1 cellular context compared by ENCODE assay signal in the genomic region with DNA sequence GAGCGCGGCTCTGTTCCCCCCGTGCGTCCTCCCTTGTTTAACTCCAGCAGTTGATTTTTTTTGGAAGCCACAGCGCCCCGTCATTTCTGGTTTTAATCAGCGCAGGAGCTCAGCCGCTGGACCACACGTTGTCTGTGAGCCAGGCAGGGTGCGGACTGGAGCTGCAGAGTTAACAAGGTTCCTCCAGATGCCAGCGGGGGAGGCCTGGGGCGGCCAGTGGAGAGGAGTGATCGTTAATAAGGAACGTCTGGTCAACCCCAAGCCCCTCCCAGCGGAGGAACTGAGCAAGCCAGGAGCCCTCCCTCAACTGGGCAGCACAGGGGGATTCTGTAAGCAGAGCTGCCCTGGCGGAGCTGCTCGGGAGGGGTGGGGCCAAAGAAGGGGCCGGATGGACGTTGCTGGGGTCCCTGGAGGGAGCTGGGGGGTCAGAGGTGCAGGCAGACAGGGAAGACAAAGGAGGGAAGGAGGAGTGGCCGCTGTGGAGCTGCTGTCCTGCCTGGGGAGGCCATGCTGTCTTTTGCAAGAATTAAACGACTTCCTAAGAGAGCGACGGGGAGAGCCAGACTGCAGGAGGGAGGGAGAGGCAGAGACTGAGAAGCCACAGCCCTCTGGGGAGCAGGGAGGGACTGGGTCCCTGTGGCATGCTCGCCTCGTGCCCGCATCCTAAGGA.
TF ChIP-seq lines count a peak whose summit lies in the region.

No MANE protein-coding gene starts in this region.

TF ChIP-seq in SK-N-SH, 30 proteins besides CTCF, POLR2A, EP300 and RAD21 (continued from another document):
- no peak for TF ChIP-seq RXRA (IDR thresholded peaks at IDR 0.05; ENCODE audit: borderline replicate concordance, low read depth)
- no peak for TF ChIP-seq POLR2AphosphoS5 (IDR thresholded peaks at IDR 0.05; ENCODE audit: low read depth, low read length)
- TF ChIP-seq RCOR1 (IDR thresholded peaks at IDR 0.05; ENCODE audit: low read length): peak; percentile 88
- TF ChIP-seq, protein P1, sequence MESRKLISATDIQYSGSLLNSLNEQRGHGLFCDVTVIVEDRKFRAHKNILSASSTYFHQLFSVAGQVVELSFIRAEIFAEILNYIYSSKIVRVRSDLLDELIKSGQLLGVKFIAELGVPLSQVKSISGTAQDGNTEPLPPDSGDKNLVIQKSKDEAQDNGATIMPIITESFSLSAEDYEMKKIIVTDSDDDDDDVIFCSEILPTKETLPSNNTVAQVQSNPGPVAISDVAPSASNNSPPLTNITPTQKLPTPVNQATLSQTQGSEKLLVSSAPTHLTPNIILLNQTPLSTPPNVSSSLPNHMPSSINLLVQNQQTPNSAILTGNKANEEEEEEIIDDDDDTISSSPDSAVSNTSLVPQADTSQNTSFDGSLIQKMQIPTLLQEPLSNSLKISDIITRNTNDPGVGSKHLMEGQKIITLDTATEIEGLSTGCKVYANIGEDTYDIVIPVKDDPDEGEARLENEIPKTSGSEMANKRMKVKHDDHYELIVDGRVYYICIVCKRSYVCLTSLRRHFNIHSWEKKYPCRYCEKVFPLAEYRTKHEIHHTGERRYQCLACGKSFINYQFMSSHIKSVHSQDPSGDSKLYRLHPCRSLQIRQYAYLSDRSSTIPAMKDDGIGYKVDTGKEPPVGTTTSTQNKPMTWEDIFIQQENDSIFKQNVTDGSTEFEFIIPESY (IDR thresholded peaks at IDR 0.05; ENCODE audit: borderline replicate concordance, low read depth): no peak
- no peak for TF ChIP-seq JUND (IDR thresholded peaks at IDR 0.05)
- TF ChIP-seq MEF2A (IDR thresholded peaks at IDR 0.05; ENCODE audit: borderline replicate concordance, low read depth): no peak
- TF ChIP-seq, protein P2, sequence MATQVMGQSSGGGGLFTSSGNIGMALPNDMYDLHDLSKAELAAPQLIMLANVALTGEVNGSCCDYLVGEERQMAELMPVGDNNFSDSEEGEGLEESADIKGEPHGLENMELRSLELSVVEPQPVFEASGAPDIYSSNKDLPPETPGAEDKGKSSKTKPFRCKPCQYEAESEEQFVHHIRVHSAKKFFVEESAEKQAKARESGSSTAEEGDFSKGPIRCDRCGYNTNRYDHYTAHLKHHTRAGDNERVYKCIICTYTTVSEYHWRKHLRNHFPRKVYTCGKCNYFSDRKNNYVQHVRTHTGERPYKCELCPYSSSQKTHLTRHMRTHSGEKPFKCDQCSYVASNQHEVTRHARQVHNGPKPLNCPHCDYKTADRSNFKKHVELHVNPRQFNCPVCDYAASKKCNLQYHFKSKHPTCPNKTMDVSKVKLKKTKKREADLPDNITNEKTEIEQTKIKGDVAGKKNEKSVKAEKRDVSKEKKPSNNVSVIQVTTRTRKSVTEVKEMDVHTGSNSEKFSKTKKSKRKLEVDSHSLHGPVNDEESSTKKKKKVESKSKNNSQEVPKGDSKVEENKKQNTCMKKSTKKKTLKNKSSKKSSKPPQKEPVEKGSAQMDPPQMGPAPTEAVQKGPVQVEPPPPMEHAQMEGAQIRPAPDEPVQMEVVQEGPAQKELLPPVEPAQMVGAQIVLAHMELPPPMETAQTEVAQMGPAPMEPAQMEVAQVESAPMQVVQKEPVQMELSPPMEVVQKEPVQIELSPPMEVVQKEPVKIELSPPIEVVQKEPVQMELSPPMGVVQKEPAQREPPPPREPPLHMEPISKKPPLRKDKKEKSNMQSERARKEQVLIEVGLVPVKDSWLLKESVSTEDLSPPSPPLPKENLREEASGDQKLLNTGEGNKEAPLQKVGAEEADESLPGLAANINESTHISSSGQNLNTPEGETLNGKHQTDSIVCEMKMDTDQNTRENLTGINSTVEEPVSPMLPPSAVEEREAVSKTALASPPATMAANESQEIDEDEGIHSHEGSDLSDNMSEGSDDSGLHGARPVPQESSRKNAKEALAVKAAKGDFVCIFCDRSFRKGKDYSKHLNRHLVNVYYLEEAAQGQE (IDR thresholded peaks at IDR 0.05; ENCODE audit: low read depth, low read length): no peak
- peak; percentile 92 for TF ChIP-seq CHD2 (IDR thresholded peaks at IDR 0.05; ENCODE audit: low read length, partially characterized antibody)
- no peak for TF ChIP-seq NFIC (IDR thresholded peaks at IDR 0.05; ENCODE audit: borderline replicate concordance)
